In genomic region chr19:1098177-1099051, GRCh38 we compare ENCODE assay signal across 1 cellular context.
A peak's percentile ranks its signal among the peaks of the same experiment; 100 is the strongest.
TF ChIP-seq lines count a peak whose summit lies in the region.

No MANE protein-coding gene starts in this region.

TF ChIP-seq in HepG2, 621 proteins besides CTCF, POLR2A, EP300 and RAD21 (continued from another document and continues in another):
- no peak for TF ChIP-seq ARID3A (IDR thresholded peaks at IDR 0.05; ENCODE audit: low read depth, low read length)
- no peak for TF ChIP-seq TERF1 (CRISPR knock-in tag; IDR thresholded peaks at IDR 0.05)
- no peak; the same call in 1 of the 2 replicates for TF ChIP-seq EEA1 (CRISPR knock-in tag; IDR thresholded peaks at IDR 0.05; ENCODE audit: borderline replicate concordance)
- TF ChIP-seq TCF7 (IDR thresholded peaks at IDR 0.05; ENCODE audit: low read depth) = peak; percentile 44; the same call in 1 of the 2 replicates
- TF ChIP-seq ZNF580 (CRISPR knock-in tag; IDR thresholded peaks at IDR 0.05; ENCODE audit: borderline replicate concordance, low read depth) = no peak
- no peak for TF ChIP-seq SETDB1 (CRISPR knock-in tag; IDR thresholded peaks at IDR 0.05; ENCODE audit: borderline replicate concordance)
- TF ChIP-seq SIN3A (IDR thresholded peaks at IDR 0.05; ENCODE audit: borderline replicate concordance, low read depth, low read length) = peak; percentile 44; the same call in 1 of the 2 replicates
- TF ChIP-seq ZBTB38 (CRISPR knock-in tag; IDR thresholded peaks at IDR 0.05) = peak; percentile 55
- TF ChIP-seq DPF2 (CRISPR knock-in tag; IDR thresholded peaks at IDR 0.05; ENCODE audit: borderline replicate concordance, low read depth) = peak; percentile 80
- TF ChIP-seq CERS6 (CRISPR knock-in tag; IDR thresholded peaks at IDR 0.05) = no peak
- no peak for TF ChIP-seq ZNF572 (CRISPR knock-in tag; IDR thresholded peaks at IDR 0.05)
- no peak for TF ChIP-seq ZSCAN30 (CRISPR knock-in tag; IDR thresholded peaks at IDR 0.05)
- no peak for TF ChIP-seq CENPX (CRISPR knock-in tag; IDR thresholded peaks at IDR 0.05)
- peak; percentile 55 for TF ChIP-seq XRCC5 (optimal IDR thresholded peaks at IDR 0.05; ENCODE audit: low read length)
- TF ChIP-seq RERE (CRISPR knock-in tag; IDR thresholded peaks at IDR 0.05; ENCODE audit: low read depth) = no peak
- TF ChIP-seq ZBTB34 (CRISPR knock-in tag; IDR thresholded peaks at IDR 0.05) = peak; percentile 58; the same call in 1 of the 2 replicates
- no peak for TF ChIP-seq ZNF318 (CRISPR knock-in tag; IDR thresholded peaks at IDR 0.05)
- no peak for TF ChIP-seq ZNF30 (CRISPR knock-in tag; IDR thresholded peaks at IDR 0.05)
- no peak for TF ChIP-seq FOXC1 (CRISPR knock-in tag; IDR thresholded peaks at IDR 0.05; ENCODE audit: borderline replicate concordance)
- TF ChIP-seq ZNF709 (CRISPR knock-in tag; IDR thresholded peaks at IDR 0.05) = no peak
- no peak; the same call in 1 of the 2 replicates for TF ChIP-seq ZNF761 (CRISPR knock-in tag; conservative IDR thresholded peaks at IDR 0.05)
- TF ChIP-seq CCDC6 (CRISPR knock-in tag; IDR thresholded peaks at IDR 0.05) = 0 out of 2 replicates have a peak, but pooled peaks have one; percentile 61
- TF ChIP-seq TMF1 (CRISPR knock-in tag; IDR thresholded peaks at IDR 0.05; ENCODE audit: low read depth) = 0 out of 2 replicates have a peak, but pooled peaks have one; percentile 45
- no peak for TF ChIP-seq ZNF17 (CRISPR knock-in tag; IDR thresholded peaks at IDR 0.05)
- TF ChIP-seq SUZ12 (IDR thresholded peaks at IDR 0.05; ENCODE audit: low read depth, low read length) = no peak
- TF ChIP-seq AGO1 (IDR thresholded peaks at IDR 0.05; ENCODE audit: low read depth, low read length, poor library complexity, severe bottlenecking) = no peak
- TF ChIP-seq U2AF1 (optimal IDR thresholded peaks at IDR 0.05; ENCODE audit: low read depth, low read length) = no peak
- no peak; the same call in 1 of the 2 replicates for TF ChIP-seq NR0B2 (CRISPR knock-in tag; IDR thresholded peaks at IDR 0.05)
- no peak for TF ChIP-seq TP53 (CRISPR knock-in tag; conservative IDR thresholded peaks at IDR 0.05)
- TF ChIP-seq MTF2 (CRISPR knock-in tag; IDR thresholded peaks at IDR 0.05; ENCODE audit: borderline replicate concordance) = no peak
- no peak for TF ChIP-seq KLF13 (CRISPR knock-in tag; IDR thresholded peaks at IDR 0.05)
- TF ChIP-seq DDIT3 (CRISPR knock-in tag; IDR thresholded peaks at IDR 0.05) = no peak
- TF ChIP-seq RCOR2 (CRISPR knock-in tag; IDR thresholded peaks at IDR 0.05) = peak; percentile 95
- peak; percentile 89; the same call in 1 of the 2 replicates for TF ChIP-seq SNAPC2 (CRISPR knock-in tag; IDR thresholded peaks at IDR 0.05)
- TF ChIP-seq HCFC1 (IDR thresholded peaks at IDR 0.05; ENCODE audit: low read depth, low read length) = no peak
- no peak; the same call in 1 of the 2 replicates for TF ChIP-seq GATAD1 (CRISPR knock-in tag; IDR thresholded peaks at IDR 0.05)
